ENCODE assay signal across 8 cellular contexts in the genomic region with DNA sequence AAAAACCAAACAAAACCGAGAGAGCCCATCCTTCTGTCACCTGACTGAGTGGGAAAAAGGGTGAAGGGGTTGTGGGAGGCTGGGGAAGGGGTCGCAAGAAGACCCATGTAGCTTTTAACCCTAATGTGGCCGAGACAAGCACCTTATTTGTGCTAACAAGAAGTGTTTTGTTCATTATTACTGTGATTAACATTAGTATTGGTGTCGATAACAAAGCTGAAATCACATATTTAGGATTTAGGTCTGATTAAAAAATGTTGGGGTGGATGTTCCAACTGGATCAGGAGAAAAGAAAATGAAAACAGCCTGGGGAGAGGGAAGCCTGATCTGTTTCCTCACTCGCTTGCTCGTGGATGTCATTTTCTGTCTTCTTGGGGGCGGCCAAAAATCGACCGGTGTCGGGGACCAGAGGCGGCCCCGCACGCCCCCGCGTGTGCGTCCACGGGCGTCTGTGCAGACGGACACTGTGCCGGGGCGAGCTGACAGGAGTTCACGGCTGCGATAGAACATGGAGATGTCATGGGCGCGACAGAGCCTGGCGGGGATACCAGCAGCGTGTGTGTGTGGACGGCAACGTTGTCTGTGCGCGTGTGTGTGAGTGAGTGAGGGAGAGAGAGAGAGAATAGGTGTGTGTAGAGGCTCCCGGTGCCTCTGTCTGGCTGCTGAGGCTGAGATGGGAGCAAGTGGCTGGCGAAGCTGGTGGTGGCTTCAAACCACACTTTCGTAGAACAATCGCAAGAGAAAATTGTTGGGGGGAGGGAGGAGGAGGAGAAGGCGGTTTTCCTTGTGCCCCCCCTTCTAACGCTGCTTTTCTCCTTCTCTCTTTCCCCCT. TPM values are rescaled to one million over a fixed set of nuclear protein-coding genes. Genes with fewer than 3 reads are reported as not detected.
A peak's percentile ranks its signal among the peaks of the same experiment; 100 is the strongest.
DNase-seq lines count a peak whose midpoint lies in the region; ATAC-seq and TF ChIP-seq lines count a peak whose summit lies in the region.

No MANE protein-coding gene starts in this region.

- H3K4me1 Mint-ChIP-seq in brain = peaks cover 74% of the 10 kb centered on the region

- peaks cover 30% of the 10 kb centered on the region for H3K36me3 Mint-ChIP-seq in brain

- H2BK120ac ChIP-seq in mesenchymal stem cell (ENCODE audit: low read depth, low read length) = no peak overlapping the region

- H2AFZ ChIP-seq in mesenchymal stem cell (ENCODE audit: low read depth, low read length) = no peak overlapping the region

- H4K8ac ChIP-seq in mesenchymal stem cell (ENCODE audit: low read length) = no peak overlapping the region

- no peaks in the 10 kb centered on the region for H3K79me1 ChIP-seq in mesenchymal stem cell (replicated peaks; ENCODE audit: low read length, poor library complexity, severe bottlenecking)

- H3K36me3 ChIP-seq in mesenchymal stem cell (ENCODE audit: control insufficient read depth in 1 of 2, insufficient read depth in 2 of 2, low read depth in 1 of 2, low read length in 2 of 2) = peaks cover 0 to 35% of the 10 kb centered on the region in 2 experiments

- H3K9ac ChIP-seq in mesenchymal stem cell (ENCODE audit: low read length) = peak overlapping the region; percentile 99

- H3K27ac ChIP-seq in mesenchymal stem cell (ENCODE audit: low read length, poor library complexity, severe bottlenecking) = no peak overlapping the region

- peak overlapping the region; percentile 68 to 95 (median 89) for H3K4me3 Mint-ChIP-seq in brain

- peaks cover 20% of the 10 kb centered on the region for H3K4me1 ChIP-seq in mesenchymal stem cell (ENCODE audit: control insufficient read depth, insufficient read depth, low read depth, low read length)

- whole genome bisulfite sequencing in mesenchymal stem cell = 6% methylated on average over 33 of the region's 37 CpGs

- no peaks in the 10 kb centered on the region for H3K9me3 ChIP-seq in mesenchymal stem cell (ENCODE audit: control insufficient read depth, low read length)

- H2BK15ac ChIP-seq in mesenchymal stem cell (ENCODE audit: low read depth, poor library complexity, severe bottlenecking) = no peak overlapping the region

- peak; percentile 16 for DNase-seq in stimulated activated CD4-positive, alpha-beta T cell treated with anti-CD3 and anti-CD28 coated beads, Interleukin-15, amount 100 ng/mL, for 24 hours
- DNase-seq in stimulated activated CD4-positive, alpha-beta T cell treated with anti-CD3 and anti-CD28 coated beads, Interleukin-1b, Interleukin-23, amount 100 ng/mL, for 48 hours = no peak
- peak; percentile 25 for DNase-seq in mesenchymal stem cell
- DNase-seq in SKM-1 treated with dmso at 0.1 percent for 144 hours (lab: John Stamatoyannopoulos, UW; ENCODE audit: unreplicated experiment) = no peak
- no peak for DNase-seq in GM13976 (ENCODE audit: low spot score)

- no peak overlapping the region for H2BK5ac ChIP-seq in mesenchymal stem cell (ENCODE audit: low read depth, low read length, poor library complexity, severe bottlenecking)

- H3K4me2 ChIP-seq in mesenchymal stem cell (ENCODE audit: low read length, poor library complexity, severe bottlenecking) = peak overlapping the region; percentile 41

- peak overlapping the region in 1 of 2 experiments; percentile 54 for H3K18ac ChIP-seq in mesenchymal stem cell (ENCODE audit: low read depth in 1 of 2, low read length in 2 of 2)

- in situ Hi-C loops in GM13976 (cut with MboI; ENCODE audit: low sequenced_read_pairs, unreplicated experiment) = no loop called here

- H2AK5ac ChIP-seq in mesenchymal stem cell (ENCODE audit: low read length, severe bottlenecking) = no peak overlapping the region

- peaks cover 0 to 82% of the 10 kb centered on the region in 2 experiments for H3K27me3 ChIP-seq in mesenchymal stem cell (ENCODE audit: control insufficient read depth in 1 of 2, insufficient read depth in 1 of 2, low read length in 2 of 2)

- peak overlapping the region in 1 of 2 experiments; percentile 97 for H3K4me3 ChIP-seq in mesenchymal stem cell (ENCODE audit: insufficient read depth in 1 of 2, low read depth in 1 of 2, low read length in 2 of 2)

- no peak for TF ChIP-seq CTCF in brain (conservative IDR thresholded peaks at IDR 0.05)
- no peak for TF ChIP-seq CTCF in GM13976 (IDR thresholded peaks at IDR 0.05; ENCODE audit: borderline replicate concordance, control extremely low read depth, extremely low read depth, insufficient read depth, missing control alignments)

- H2BK12ac ChIP-seq in mesenchymal stem cell (ENCODE audit: low read length in 2 of 2) = peak overlapping the region in 1 of 2 experiments; percentile 11

- H4K91ac ChIP-seq in mesenchymal stem cell (ENCODE audit: low read length) = no peak overlapping the region

- peaks cover 100% of the 10 kb centered on the region for H3K27me3 Mint-ChIP-seq in brain

- H3K23ac ChIP-seq in mesenchymal stem cell (ENCODE audit: low read length in 2 of 2) = peak overlapping the region in 1 of 2 experiments; percentile 75

- H3K9me3 Mint-ChIP-seq in brain = peaks cover 0 to 11% (median 10%) of the 10 kb centered on the region in 5 experiments

- no peak overlapping the region for H3K4ac ChIP-seq in mesenchymal stem cell (ENCODE audit: low read depth in 1 of 2, low read length in 2 of 2)

- ATAC-seq in GM21786 (IDR thresholded peaks at IDR 0.05; ENCODE audit: unreplicated experiment) = no peak
- no peak for ATAC-seq in GM18867 (IDR thresholded peaks at IDR 0.05; ENCODE audit: unreplicated experiment)

- peak overlapping the region; percentile 61 to 98 (median 96) for H3K27ac Mint-ChIP-seq in brain

- H3K14ac ChIP-seq in mesenchymal stem cell (ENCODE audit: low read length in 2 of 2) = peak overlapping the region in 1 of 2 experiments; percentile 2

RNA-seq across cellular contexts. Expression of gene NFIX, which starts 29.1 kb away (rescaled TPM):
- polyA plus RNA-seq in brain (ENCODE audit: insufficient read depth, low read depth, low replicate concordance) = 239 TPM
- 4.6 TPM for polyA plus RNA-seq in mesenchymal stem cell (2013, experiment 1 of 2)
- 4.6 TPM for polyA plus RNA-seq in mesenchymal stem cell (2013, experiment 2 of 2)

RNA-seq across cellular contexts. Expression of gene DAND5, which starts 55.0 kb away (rescaled TPM):
- 0.56 TPM for polyA plus RNA-seq in brain (ENCODE audit: insufficient read depth, low read depth, low replicate concordance)
- 0.01 TPM for polyA plus RNA-seq in mesenchymal stem cell (2013, experiment 1 of 2)
- not detected for polyA plus RNA-seq in mesenchymal stem cell (2013, experiment 2 of 2)

Comparison
In these comparisons a context has a peak if more than half of its experiments do, and no peak if none do; other contexts are left out.
1. DNase-seq: peak in stimulated activated CD4-positive, alpha-beta T cell treated with anti-CD3 and anti-CD28 coated beads, Interleukin-15, amount 100 ng/mL, for 24 hours (single experiment) and mesenchymal stem cell (single experiment); none in stimulated activated CD4-positive, alpha-beta T cell treated with anti-CD3 and anti-CD28 coated beads, Interleukin-1b, Interleukin-23, amount 100 ng/mL, for 48 hours (single experiment), SKM-1 treated with dmso at 0.1 percent for 144 hours (single experiment) and GM13976 (single experiment).